21 cellular contexts compared by ENCODE assay signal in genomic region chr7:117090820-117091219, GRCh38.
DNase-seq lines count a peak whose midpoint lies in the region; ATAC-seq, FAIRE-seq and TF ChIP-seq lines count a peak whose summit lies in the region.
"Had no signal": no experiment of that assay in that cellular context is flagged by ENCODE, and none has a peak within 500 bp of the region (broad histone marks: within the 10 kb centered on the region; RNA-seq: fewer than 3 reads in every experiment).

No MANE protein-coding gene starts in this region.

- TF ChIP-seq EP300 in K562 (IDR thresholded peaks at IDR 0.05; ENCODE audit: low read length) (no peak), gastroesophageal sphincter (IDR thresholded peaks at IDR 0.05) (no peak)

- DNase-seq in NCI-H748 (lab: John Stamatoyannopoulos, UW; ENCODE audit: unreplicated experiment) (peak; percentile 30), NCI-H748 treated with DMSO at 0.1 percent for 48 hours (lab: John Stamatoyannopoulos, UW) (no peak), M059J (ENCODE audit: low read depth) (peak; percentile 16), K562 (ENCODE audit: extremely low read depth in 1 of 4, low spot score in 3 of 4) (peak in 1 of 4 experiments; percentile 37), prostate gland (ENCODE audit: low spot score) (peak; percentile 6), occipital lobe (lab: John Stamatoyannopoulos, UW) (no peak), vagina (ENCODE audit: extremely low spot score in 2 of 2) (no peak)
- DNase-seq: activated CD4-positive, alpha-beta T cell treated with anti-CD3 and anti-CD28 coated beads, Interleukin-2, amount 10 ng/mL, durations not matched to agents 7 days and 5 days; activated CD8-positive, alpha-beta memory T cell treated with anti-CD3 and anti-CD28 coated beads, Interleukin-2, amount 50 U/mL, for 4 hours; activated naive CD8-positive, alpha-beta T cell treated with anti-CD3 and anti-CD28 coated beads, Interleukin-2, amount 10 ng/mL, durations not matched to agents 7 days and 5 days; GOT3; NCI-H187 treated with DMSO at 0.1 percent for 48 hours; right lobe of liver; stimulated activated CD4-positive, alpha-beta T cell treated with anti-CD3 and anti-CD28 coated beads, Interleukin-15, amount 100 ng/mL, for 24 hours had no signal

- WGBS in K562 (ENCODE audit: insufficient coverage, low coverage, missing lambda C conversion rate) = 63% methylated on average over 4 of the region's 4 CpGs
- 66% methylated on average over 4 of the region's 4 CpGs for WGBS in prostate gland
- WGBS in gastroesophageal sphincter (ENCODE audit: low coverage in 1 of 2), 2 donors = 63 to 76% methylated on average over 3 to 4 of the region's 4 CpGs

- in situ Hi-C loops in K562 (cut with MboI) = no loop called here

- H3K79me2 ChIP-seq in K562 (ENCODE audit: control insufficient read depth, insufficient read depth, low read length) = peaks cover 74% of the 10 kb centered on the region

- ATAC-seq in K562 (peak; percentile 13; the same call in 2 of the 3 replicates), gastroesophageal sphincter (no peak)
- ATAC-seq: A549, GM12878, right lobe of liver had no signal

- no peak for FAIRE-seq in K562 (lab: Jason Lieb, UNC)
- FAIRE-seq: A549, G401.6, GM12878, urothelium cell line had no signal

- H3K4me1 ChIP-seq in K562 (replicated peaks in 1 of 2; ENCODE audit: control insufficient read depth in 2 of 2, insufficient read depth in 2 of 2, low read length in 2 of 2) (peaks cover 11 to 44% of the 10 kb centered on the region in 2 experiments), prostate gland (replicated peaks) (no peaks in the 10 kb centered on the region), gastroesophageal sphincter (peaks cover 0 to 9% (median 0%) of the 10 kb centered on the region in 3 donors), vagina (peaks cover 5% of the 10 kb centered on the region)
- H3K4me1 ChIP-seq: A549, right lobe of liver had no signal

- TF ChIP-seq POLR2A in K562 (conservative IDR thresholded peaks at IDR 0.05) (no peak), prostate gland (IDR thresholded peaks at IDR 0.05) (no peak), gastroesophageal sphincter (IDR thresholded peaks at IDR 0.05) (no peak), vagina (IDR thresholded peaks at IDR 0.05) (no peak)

- H3K9me1 ChIP-seq in K562 (ENCODE audit: control insufficient read depth, insufficient read depth, low read length) = no peaks in the 10 kb centered on the region

- CTCF ChIA-PET in K562 (lab: Yijun Ruan, JAX; ENCODE audit: low intra/inter-chr PET ratio) = no interaction called here

- BruUV-seq in K562 (replicated peaks; lab: Mats Ljungman, UMichigan) = no TSS peak

- H3K9ac ChIP-seq in K562 (ENCODE audit: insufficient read depth in 1 of 2, low read depth in 2 of 2, low read length in 2 of 2) = no peak overlapping the region

- H3K27me3 ChIP-seq in K562 (ENCODE audit: control insufficient read depth in 2 of 2, insufficient read depth in 2 of 2, low read length in 2 of 2) (no peaks in the 10 kb centered on the region), prostate gland (replicated peaks; ENCODE audit: insufficient read depth) (no peaks in the 10 kb centered on the region), gastroesophageal sphincter (no peaks in the 10 kb centered on the region), vagina (no peaks in the 10 kb centered on the region)
- H3K27me3 ChIP-seq: dorsolateral prefrontal cortex, hepatocyte, right lobe of liver had no signal

- peaks cover 22% of the 10 kb centered on the region; the same call in 2 of the 3 replicates for H3K36me3 ChIP-seq in K562 (ENCODE audit: control insufficient read depth, insufficient read depth, low read length)
- no peaks in the 10 kb centered on the region for H3K36me3 ChIP-seq in prostate gland
- H3K36me3 ChIP-seq in gastroesophageal sphincter = no peaks in the 10 kb centered on the region
- no peaks in the 10 kb centered on the region for H3K36me3 ChIP-seq in vagina
- H3K36me3 ChIP-seq: right lobe of liver had no signal

- no peak overlapping the region for H2AFZ ChIP-seq in K562 (ENCODE audit: low read depth, low read length)
- H2AFZ ChIP-seq: hepatocyte had no signal

- 0 out of 2 replicates have a peak overlapping the region, but pooled peaks have one; percentile 1 for H3K4me2 ChIP-seq in K562 (ENCODE audit: insufficient read depth, low read length)
- H3K4me2 ChIP-seq: A549, hepatocyte had no signal

- no peak for TF ChIP-seq RAD21 in K562 (CRISPR knock-in tag; conservative IDR thresholded peaks at IDR 0.05 in 1 of 2, IDR thresholded peaks at IDR 0.05 in 1 of 2)

- H3K27ac ChIP-seq in K562 (ENCODE audit: extremely low read depth, low read depth, low read length) = peak overlapping the region; percentile 4; the same call in 1 of the 3 replicates
- H3K27ac ChIP-seq in prostate gland = no peak overlapping the region
- H3K27ac ChIP-seq in gastroesophageal sphincter = no peak overlapping the region
- no peak overlapping the region for H3K27ac ChIP-seq in vagina
- H3K27ac ChIP-seq: A549, hepatocyte, right lobe of liver had no signal

- H3K9me3 ChIP-seq in K562 (replicated peaks; ENCODE audit: control insufficient read depth, insufficient read depth, low read depth, low read length) (no peaks in the 10 kb centered on the region), prostate gland (no peaks in the 10 kb centered on the region), gastroesophageal sphincter (no peaks in the 10 kb centered on the region), vagina (no peaks in the 10 kb centered on the region)
- H3K9me3 ChIP-seq: A549, right lobe of liver had no signal

- H4K20me1 ChIP-seq in K562 (replicated peaks; ENCODE audit: control insufficient read depth, insufficient read depth, low read length) = peaks cover 4% of the 10 kb centered on the region; the same call in 1 of the 2 replicates

- no peak for TF ChIP-seq CTCF in K562 (IDR thresholded peaks at IDR 0.05 in 2 of 3, conservative IDR thresholded peaks at IDR 0.05 in 1 of 3; ENCODE audit: insufficient read depth in 2 of 3, low read depth in 1 of 3, low read length in 3 of 3)
- TF ChIP-seq CTCF in prostate gland (IDR thresholded peaks at IDR 0.05) = no peak
- no peak for TF ChIP-seq CTCF in gastroesophageal sphincter (IDR thresholded peaks at IDR 0.05)
- no peak for TF ChIP-seq CTCF in vagina (IDR thresholded peaks at IDR 0.05)

- POLR2A ChIA-PET in K562 (lab: Yijun Ruan, JAX) = no interaction called here

- intact Hi-C loops in K562 (cut with micrococcal nuclease) = no loop called here
- intact Hi-C loops in prostate gland (cut with DNase I) = no loop called here
- intact Hi-C loops in vagina (cut with DNase I) = no loop called here

- H3K4me3 ChIP-seq in K562 (no peak overlapping the region), prostate gland (no peak overlapping the region), gastroesophageal sphincter (no peak overlapping the region), vagina (no peak overlapping the region)
- H3K4me3 ChIP-seq: A549, dorsolateral prefrontal cortex, GM12878, hepatocyte, right lobe of liver had no signal

TF ChIP-seq in K562, 482 proteins besides CTCF, POLR2A, EP300 and RAD21:
- peak; percentile 83 for TF ChIP-seq PKNOX1 (IDR thresholded peaks at IDR 0.05)
- TF ChIP-seq TCF3 (CRISPR knock-in tag; IDR thresholded peaks at IDR 0.05) = 0 out of 2 replicates have a peak, but pooled peaks have one; percentile 17
- TF ChIP-seq MAFK (IDR thresholded peaks at IDR 0.05; ENCODE audit: low read length) = no peak
- peak; percentile 69 for TF ChIP-seq RFX1 (IDR thresholded peaks at IDR 0.05)
- TF ChIP-seq PBX2 (CRISPR knock-in tag; IDR thresholded peaks at IDR 0.05; ENCODE audit: low read depth) = no peak
- TF ChIP-seq PBX2 (tag; conservative IDR thresholded peaks at IDR 0.05; ENCODE audit: low read depth) = peak; percentile 82
- TF ChIP-seq ZNF76 (CRISPR knock-in tag; IDR thresholded peaks at IDR 0.05; ENCODE audit: borderline replicate concordance) = no peak
- 0 out of 2 replicates have a peak, but pooled peaks have one; percentile 14 for TF ChIP-seq NCOR1 (IDR thresholded peaks at IDR 0.05)
- peak; percentile 19; the same call in 1 of the 2 replicates for TF ChIP-seq CBFA2T3 (IDR thresholded peaks at IDR 0.05)
- peak; percentile 86 for TF ChIP-seq MEIS2 (IDR thresholded peaks at IDR 0.05; ENCODE audit: partially characterized antibody)
- no peak for TF ChIP-seq ELF2 (CRISPR knock-in tag; IDR thresholded peaks at IDR 0.05)

Comparison
In these comparisons a context has a peak if more than half of its experiments do, and no peak if none do; other contexts are left out.
1. DNase-seq: peak in NCI-H748 (single experiment), M059J (single experiment) and prostate gland (single experiment); none in NCI-H748 treated with DMSO at 0.1 percent for 48 hours (single experiment), occipital lobe (single experiment) and vagina (0 of 2).